Comparison of ENCODE assay signal across 9 cellular contexts in the genomic region with DNA sequence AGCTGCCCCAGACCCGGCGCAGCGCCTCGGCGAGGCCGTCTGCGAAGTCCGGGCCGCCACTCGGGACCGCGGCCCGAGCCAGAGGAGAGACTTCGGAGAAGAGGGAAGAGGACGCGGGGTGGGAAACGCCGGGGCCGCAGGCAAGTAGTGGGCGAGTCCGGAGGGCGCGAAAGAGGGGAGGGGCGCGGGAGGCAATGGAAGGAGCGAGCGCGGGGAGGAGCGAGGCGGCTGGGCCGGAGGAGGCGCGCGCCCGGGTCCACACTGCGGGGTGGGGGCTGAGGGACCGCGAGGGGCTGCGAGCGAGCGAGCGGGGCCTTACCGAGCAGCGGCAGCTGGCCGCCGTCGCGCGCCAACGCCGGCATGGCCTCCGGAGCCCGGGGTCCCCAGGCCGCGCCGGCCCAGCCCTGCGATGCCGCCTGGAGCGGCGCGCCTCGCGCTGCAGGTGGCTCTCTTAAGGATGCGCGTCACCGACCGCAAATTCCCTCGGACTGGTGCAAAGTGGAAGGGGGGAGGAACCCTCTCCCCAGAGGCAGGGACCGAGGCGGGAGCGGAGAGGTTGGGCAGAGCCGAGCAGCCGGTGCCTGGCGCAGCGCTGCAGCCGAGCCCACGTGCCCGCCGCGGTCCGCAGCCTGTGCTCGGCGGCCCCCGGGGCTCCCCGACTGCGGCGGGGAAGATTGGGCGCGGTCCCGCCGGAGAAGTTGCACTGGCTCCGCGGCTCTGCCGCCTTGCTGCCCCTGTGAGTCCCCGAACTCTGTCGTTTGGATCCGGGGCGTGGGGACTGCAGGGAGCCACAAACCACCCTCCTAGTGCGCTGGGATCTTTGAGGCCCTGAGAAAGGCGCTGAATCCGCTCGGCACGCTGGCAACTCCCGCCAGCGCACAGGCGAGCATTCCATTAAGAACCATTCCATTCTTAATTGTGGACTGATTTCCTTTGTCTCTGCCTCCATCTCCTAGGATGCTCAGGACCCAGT. TPM values are rescaled to one million over a fixed set of nuclear protein-coding genes. Genes with fewer than 3 reads are reported as not detected.
DNase-seq lines count a peak whose midpoint lies in the region; ATAC-seq and TF ChIP-seq lines count a peak whose summit lies in the region.
"Had no signal": no experiment of that assay in that cellular context is flagged by ENCODE, and none has a peak within 500 bp of the region (broad histone marks: within the 10 kb centered on the region; RNA-seq: fewer than 3 reads in every experiment).

A gene (minus strand): TSS at position 428 of the 973 bp plus-strand sequence. CDS start 66 bp downstream, at position 362.

- no peak for TF ChIP-seq CTCF in GM23338 (conservative IDR thresholded peaks at IDR 0.05; ENCODE audit: low read depth in 2 of 2)

- H3K27ac Mint-ChIP-seq in GM23338, result no peak within 1 kb of the TSS

- ATAC-seq in GM23338 (peak; percentile 87), right cardiac atrium (peak; percentile 36 to 52)

- WGBS in right cardiac atrium, result under 1% methylated on average over 106 of the region's 106 CpGs

- peak; percentile 23 for DNase-seq in DMS79 treated with DMSO at 0.1 percent for 48 hours (lab: John Stamatoyannopoulos, UW)
- DNase-seq in GM23338 (ENCODE audit: low spot score), result peak; percentile 84
- peak; percentile 56 to 77 for DNase-seq in NCI-H524 (lab: John Stamatoyannopoulos, UW)
- peak; percentile 16 for DNase-seq in activated naive CD4-positive, alpha-beta T cell treated with anti-CD3 and anti-CD28 coated beads, Interleukin-2, amount 50 U/mL, for 16 hours
- DNase-seq in right cardiac atrium, result peak in 2 of 3 donors; percentile 51 to 55
- DNase-seq in retina, result peak; percentile 90
- DNase-seq in NK-92 (lab: John Stamatoyannopoulos, UW; ENCODE audit: unreplicated experiment), result no peak
- DNase-seq in NCI-H1694 (lab: John Stamatoyannopoulos, UW), result no peak

- H2AFZ ChIP-seq in GM23338, result peak within 1 kb of the TSS; percentile 67

- peaks cover 1% of the 10 kb centered on the region for H3K9me3 ChIP-seq in right cardiac atrium (ENCODE audit: control insufficient read depth, low read length)

- no peak within 1 kb of the TSS for H3K27ac ChIP-seq in GM23338 (ENCODE audit: low read depth)
- H3K27ac ChIP-seq in right cardiac atrium (ENCODE audit: low read length), result no peak within 1 kb of the TSS

- peak within 1 kb of the TSS; percentile 82 for H3K4me2 ChIP-seq in GM23338

- H3K9me2 ChIP-seq in GM23338 (ENCODE audit: insufficient read depth), result no peaks in the 10 kb centered on the region

- intact Hi-C loops in right cardiac atrium (cut with DNase I), result no loop called here

- H4K20me1 ChIP-seq in GM23338 (replicated peaks; ENCODE audit: insufficient read depth), result no peaks in the 10 kb centered on the region

- no peaks in the 10 kb centered on the region for H3K36me3 Mint-ChIP-seq in GM23338 (ENCODE audit: low read depth)

- H3K4me3 ChIP-seq in GM23338 (peak within 1 kb of the TSS; percentile 82), right cardiac atrium (ENCODE audit: low read length) (peak within 1 kb of the TSS; percentile 38)

- peak within 1 kb of the TSS; percentile 78 for H3K4me3 Mint-ChIP-seq in GM23338

- 0 out of 2 replicates have a peak, but pooled peaks cover 3% of the 10 kb centered on the region for H3F3A ChIP-seq in GM23338 (replicated peaks; ENCODE audit: low read depth)

- H3K27me3 ChIP-seq in GM23338 (ENCODE audit: insufficient read depth) (peaks cover 64% of the 10 kb centered on the region), right cardiac atrium (ENCODE audit: control insufficient read depth, insufficient read depth) (no peaks in the 10 kb centered on the region)

- H3K4me1 ChIP-seq in GM23338 (ENCODE audit: insufficient read depth), result peaks cover 6% of the 10 kb centered on the region
- H3K4me1 ChIP-seq in right cardiac atrium (ENCODE audit: control insufficient read depth, insufficient read depth, low read length), result no peaks in the 10 kb centered on the region

- no peaks in the 10 kb centered on the region for H3K79me2 ChIP-seq in GM23338 (replicated peaks; ENCODE audit: insufficient read depth)

- H3K36me3 ChIP-seq in GM23338 (ENCODE audit: insufficient read depth), result no peaks in the 10 kb centered on the region

- H3K9me3 Mint-ChIP-seq in GM23338, result no peaks in the 10 kb centered on the region; the same call in 2 of the 3 replicates

- peaks cover 9% of the 10 kb centered on the region for H3K4me1 Mint-ChIP-seq in GM23338

- H3K27me3 Mint-ChIP-seq in GM23338 (ENCODE audit: insufficient read depth, low read depth, poor library complexity), result peaks cover 38% of the 10 kb centered on the region

TF ChIP-seq in GM23338, 12 proteins besides CTCF, POLR2A, EP300 and RAD21 (continues in another document):
- TF ChIP-seq NANOG (IDR thresholded peaks at IDR 0.05; ENCODE audit: borderline replicate concordance) (no peak), STAT1 (IDR thresholded peaks at IDR 0.05; ENCODE audit: unreplicated experiment) (no peak)
- TF ChIP-seq, protein P1, sequence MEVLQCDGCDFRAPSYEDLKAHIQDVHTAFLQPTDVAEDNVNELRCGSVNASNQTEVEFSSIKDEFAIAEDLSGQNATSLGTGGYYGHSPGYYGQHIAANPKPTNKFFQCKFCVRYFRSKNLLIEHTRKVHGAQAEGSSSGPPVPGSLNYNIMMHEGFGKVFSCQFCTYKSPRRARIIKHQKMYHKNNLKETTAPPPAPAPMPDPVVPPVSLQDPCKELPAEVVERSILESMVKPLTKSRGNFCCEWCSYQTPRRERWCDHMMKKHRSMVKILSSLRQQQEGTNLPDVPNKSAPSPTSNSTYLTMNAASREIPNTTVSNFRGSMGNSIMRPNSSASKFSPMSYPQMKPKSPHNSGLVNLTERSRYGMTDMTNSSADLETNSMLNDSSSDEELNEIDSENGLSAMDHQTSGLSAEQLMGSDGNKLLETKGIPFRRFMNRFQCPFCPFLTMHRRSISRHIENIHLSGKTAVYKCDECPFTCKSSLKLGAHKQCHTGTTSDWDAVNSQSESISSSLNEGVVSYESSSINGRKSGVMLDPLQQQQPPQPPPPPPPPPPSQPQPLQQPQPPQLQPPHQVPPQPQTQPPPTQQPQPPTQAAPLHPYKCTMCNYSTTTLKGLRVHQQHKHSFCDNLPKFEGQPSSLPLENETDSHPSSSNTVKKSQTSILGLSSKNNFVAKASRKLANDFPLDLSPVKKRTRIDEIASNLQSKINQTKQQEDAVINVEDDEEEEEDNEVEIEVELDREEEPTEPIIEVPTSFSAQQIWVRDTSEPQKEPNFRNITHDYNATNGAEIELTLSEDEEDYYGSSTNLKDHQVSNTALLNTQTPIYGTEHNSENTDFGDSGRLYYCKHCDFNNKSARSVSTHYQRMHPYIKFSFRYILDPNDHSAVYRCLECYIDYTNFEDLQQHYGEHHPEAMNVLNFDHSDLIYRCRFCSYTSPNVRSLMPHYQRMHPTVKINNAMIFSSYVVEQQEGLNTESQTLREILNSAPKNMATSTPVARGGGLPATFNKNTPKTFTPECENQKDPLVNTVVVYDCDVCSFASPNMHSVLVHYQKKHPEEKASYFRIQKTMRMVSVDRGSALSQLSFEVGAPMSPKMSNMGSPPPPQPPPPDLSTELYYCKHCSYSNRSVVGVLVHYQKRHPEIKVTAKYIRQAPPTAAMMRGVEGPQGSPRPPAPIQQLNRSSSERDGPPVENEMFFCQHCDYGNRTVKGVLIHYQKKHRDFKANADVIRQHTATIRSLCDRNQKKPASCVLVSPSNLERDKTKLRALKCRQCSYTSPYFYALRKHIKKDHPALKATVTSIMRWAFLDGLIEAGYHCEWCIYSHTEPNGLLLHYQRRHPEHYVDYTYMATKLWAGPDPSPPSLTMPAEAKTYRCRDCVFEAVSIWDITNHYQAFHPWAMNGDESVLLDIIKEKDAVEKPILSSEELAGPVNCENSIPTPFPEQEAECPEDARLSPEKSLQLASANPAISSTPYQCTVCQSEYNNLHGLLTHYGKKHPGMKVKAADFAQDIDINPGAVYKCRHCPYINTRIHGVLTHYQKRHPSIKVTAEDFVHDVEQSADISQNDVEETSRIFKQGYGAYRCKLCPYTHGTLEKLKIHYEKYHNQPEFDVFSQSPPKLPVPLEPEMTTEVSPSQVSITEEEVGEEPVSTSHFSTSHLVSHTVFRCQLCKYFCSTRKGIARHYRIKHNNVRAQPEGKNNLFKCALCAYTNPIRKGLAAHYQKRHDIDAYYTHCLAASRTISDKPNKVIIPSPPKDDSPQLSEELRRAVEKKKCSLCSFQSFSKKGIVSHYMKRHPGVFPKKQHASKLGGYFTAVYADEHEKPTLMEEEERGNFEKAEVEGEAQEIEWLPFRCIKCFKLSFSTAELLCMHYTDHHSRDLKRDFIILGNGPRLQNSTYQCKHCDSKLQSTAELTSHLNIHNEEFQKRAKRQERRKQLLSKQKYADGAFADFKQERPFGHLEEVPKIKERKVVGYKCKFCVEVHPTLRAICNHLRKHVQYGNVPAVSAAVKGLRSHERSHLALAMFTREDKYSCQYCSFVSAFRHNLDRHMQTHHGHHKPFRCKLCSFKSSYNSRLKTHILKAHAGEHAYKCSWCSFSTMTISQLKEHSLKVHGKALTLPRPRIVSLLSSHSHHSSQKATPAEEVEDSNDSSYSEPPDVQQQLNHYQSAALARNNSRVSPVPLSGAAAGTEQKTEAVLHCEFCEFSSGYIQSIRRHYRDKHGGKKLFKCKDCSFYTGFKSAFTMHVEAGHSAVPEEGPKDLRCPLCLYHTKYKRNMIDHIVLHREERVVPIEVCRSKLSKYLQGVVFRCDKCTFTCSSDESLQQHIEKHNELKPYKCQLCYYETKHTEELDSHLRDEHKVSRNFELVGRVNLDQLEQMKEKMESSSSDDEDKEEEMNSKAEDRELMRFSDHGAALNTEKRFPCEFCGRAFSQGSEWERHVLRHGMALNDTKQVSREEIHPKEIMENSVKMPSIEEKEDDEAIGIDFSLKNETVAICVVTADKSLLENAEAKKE (CRISPR knock-in tag; IDR thresholded peaks at IDR 0.05), result no peak

RNA-seq across cellular contexts. Expression of the gene that starts here (rescaled TPM):
- total RNA-seq in GM23338 (2014; rRNA removed; shearing (Covaris generic)), result 0.17 and 0.66 TPM in 2 replicates
- 0.23 and 0.44 TPM in 2 replicates for polyA plus RNA-seq in GM23338 (2016; fragmentation: Nextera tagmentation; extraction: Ambion mirVana)
- total RNA-seq in right cardiac atrium, result under 1 TPM in 3 of 4 donors, not detected in 1; 0.11 to 0.37 (median 0.12) TPM
- 0.09 TPM for polyA plus RNA-seq in right cardiac atrium
- total RNA-seq: T-helper 2 cell treated with Interferon-gamma antibody and Interleukin-4, amounts not matched to agents 100 ng/mL and 5 ng/mL, for 36 hours had no signal

Comparison
In these comparisons a context has a peak if more than half of its experiments do, and no peak if none do; other contexts are left out.
1. Peak in DNase-seq, ATAC-seq, H3K4me3 ChIP-seq and H3K4me2 ChIP-seq in GM23338; RNA of the gene not detected or under 1 TPM.
2. Peak in DNase-seq, ATAC-seq and H3K4me3 ChIP-seq in right cardiac atrium; RNA of the gene not detected or under 1 TPM.
3. DNase-seq: peak in DMS79 treated with DMSO at 0.1 percent for 48 hours (single experiment), NCI-H524 (2 of 2), activated naive CD4-positive, alpha-beta T cell treated with anti-CD3 and anti-CD28 coated beads, Interleukin-2, amount 50 U/mL, for 16 hours (single experiment) and retina (single experiment); none in NK-92 (single experiment) and NCI-H1694 (single experiment).